19 cellular contexts compared by ENCODE assay signal in the genomic region with DNA sequence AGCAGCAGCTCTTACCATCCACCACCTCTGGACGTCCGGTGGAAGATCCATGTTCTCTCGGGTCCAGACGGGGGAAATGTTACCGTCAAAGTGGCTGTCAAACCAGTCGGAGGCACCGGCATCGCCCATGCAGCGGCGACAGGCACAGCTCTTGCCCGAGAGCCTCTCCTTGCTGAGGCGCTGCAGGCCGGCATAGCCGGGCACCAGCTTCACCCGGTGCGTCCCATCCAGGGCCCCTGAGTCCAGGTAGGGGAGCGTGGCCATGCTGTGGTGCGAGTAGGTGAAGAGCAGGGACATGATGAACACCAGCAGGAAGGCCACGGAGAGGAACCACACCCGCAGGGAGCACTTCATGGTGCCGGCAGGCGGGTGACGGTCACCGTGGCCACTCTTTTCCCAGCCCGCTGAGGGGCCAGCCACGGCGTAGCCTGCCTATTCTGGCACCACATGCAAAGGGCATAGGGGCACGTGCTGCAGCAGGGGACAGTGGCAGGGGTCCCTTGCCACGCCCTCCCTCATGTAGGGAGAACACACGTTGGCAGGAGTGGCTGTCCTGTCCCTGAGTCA. TPM values are rescaled to one million over a fixed set of nuclear protein-coding genes. Genes with fewer than 3 reads are reported as not detected.
DNase-seq lines count a peak whose midpoint lies in the region; ATAC-seq, FAIRE-seq and TF ChIP-seq lines count a peak whose summit lies in the region.
"Had no signal": no experiment of that assay in that cellular context is flagged by ENCODE, and none has a peak within 500 bp of the region (broad histone marks: within the 10 kb centered on the region; RNA-seq: fewer than 3 reads in every experiment).

No MANE protein-coding gene starts in this region.

- ATAC-seq in GM23338 = no peak
- no peak for ATAC-seq in HCT116
- ATAC-seq in GM12878 = no peak
- ATAC-seq in HG03342 (IDR thresholded peaks at IDR 0.05; ENCODE audit: unreplicated experiment) = no peak
- no peak for ATAC-seq in omental fat pad (ENCODE audit: low FRiP score)
- ATAC-seq in body of pancreas = no peak
- ATAC-seq: CD8-positive, alpha-beta T cell had no signal

- RAD21 ChIA-PET in HCT116 (lab: Charles Lee; ENCODE audit: low non-redundant PET in 1 of 2, low total read pairs in 2 of 2, uncharacterized antibody in 2 of 2, unreplicated experiment in 2 of 2) = no interaction called here
- RAD21 ChIA-PET in GM12878 (lab: Charles Lee; ENCODE audit: unreplicated experiment) = interaction anchor here (2.2 kb wide), 1 partner anchor 35 kb away, joined by 7 read pairs; no protein-coding TSS in a partner anchor

- H3K9me3 Mint-ChIP-seq in GM23338 = no peaks in the 10 kb centered on the region
- H3K9me3 Mint-ChIP-seq: CD8-positive, alpha-beta T cell; H9 had no signal

- CTCF ChIA-PET in HCT116 (lab: Charles Lee) = no interaction called here
- CTCF ChIA-PET in GM12878 (lab: Yijun Ruan, JAX) = interaction anchor here (0.9 to 1.5 kb wide), 2 partner anchors 15 to 39 kb away, joined by 3 read pairs; no protein-coding TSS in a partner anchor

- BruUV-seq in HCT116 (replicated peaks; lab: Mats Ljungman, UMichigan) = TSS peak; percentile 71
- no TSS peak for BruUV-seq in GM12878 (replicated peaks; lab: Mats Ljungman, UMichigan)

- peaks cover 9% of the 10 kb centered on the region for H4K20me1 ChIP-seq in GM23338 (replicated peaks; ENCODE audit: insufficient read depth)
- no peaks in the 10 kb centered on the region for H4K20me1 ChIP-seq in HCT116 (ENCODE audit: insufficient read depth)
- no peaks in the 10 kb centered on the region for H4K20me1 ChIP-seq in GM12878 (ENCODE audit: control insufficient read depth, insufficient read depth)
- H4K20me1 ChIP-seq in osteoblast (ENCODE audit: insufficient read depth, low read length) = peaks cover 14% of the 10 kb centered on the region

- peaks cover 5% of the 10 kb centered on the region for H3K27me3 Mint-ChIP-seq in GM23338 (ENCODE audit: insufficient read depth, low read depth, poor library complexity)
- H3K27me3 Mint-ChIP-seq: B cell had no signal

- H3K27ac ChIP-seq in GM23338 (ENCODE audit: low read depth) (0 out of 2 replicates have a peak overlapping the region, but pooled peaks have one; percentile 45), HCT116 (ENCODE audit: low read depth, low read length) (no peak overlapping the region), GM12878 (ENCODE audit: control insufficient read depth, insufficient read depth) (no peak overlapping the region), osteoblast (ENCODE audit: low read depth, low read length) (no peak overlapping the region), body of pancreas (no peak overlapping the region)
- H3K27ac ChIP-seq: BLaER1 treated with 17β-estradiol and CSF1 and Interleukin-3, amounts not matched to agents 10 nM and 100 nM; KMS-11 had no signal

- no peaks in the 10 kb centered on the region for H3K4me1 ChIP-seq in GM23338 (ENCODE audit: insufficient read depth)
- H3K4me1 ChIP-seq in HCT116 (ENCODE audit: control insufficient read depth in 1 of 2, insufficient read depth in 2 of 2, low read length in 2 of 2) = peaks cover 0 to 7% of the 10 kb centered on the region in 2 experiments; a peak in 3 of 4 replicates
- H3K4me1 ChIP-seq in GM12878 (ENCODE audit: control insufficient read depth, insufficient read depth, low read length) = no peaks in the 10 kb centered on the region; the same call in 1 of the 2 replicates
- no peaks in the 10 kb centered on the region for H3K4me1 ChIP-seq in osteoblast (ENCODE audit: insufficient read depth, low read length)
- no peaks in the 10 kb centered on the region for H3K4me1 ChIP-seq in body of pancreas

- peaks cover 4% of the 10 kb centered on the region; the same call in 1 of the 2 replicates for H3K36me3 ChIP-seq in GM23338 (ENCODE audit: insufficient read depth)
- no peaks in the 10 kb centered on the region for H3K36me3 ChIP-seq in HCT116 (ENCODE audit: control insufficient read depth in 1 of 2, insufficient read depth in 2 of 2, low read length in 2 of 2)
- peaks cover 38 to 50% of the 10 kb centered on the region in 2 experiments for H3K36me3 ChIP-seq in GM12878 (ENCODE audit: control insufficient read depth in 2 of 2, insufficient read depth in 2 of 2, low read length in 1 of 2)
- peaks cover 15% of the 10 kb centered on the region for H3K36me3 ChIP-seq in osteoblast (ENCODE audit: insufficient read depth, low read length)
- no peaks in the 10 kb centered on the region for H3K36me3 ChIP-seq in body of pancreas (replicated peaks in 1 of 2; ENCODE audit: insufficient read depth in 1 of 2, low read depth in 2 of 2)

- H3K9me2 ChIP-seq in GM23338 (ENCODE audit: insufficient read depth) = no peaks in the 10 kb centered on the region
- no peaks in the 10 kb centered on the region for H3K9me2 ChIP-seq in HCT116 (ENCODE audit: insufficient read depth)

- peaks cover 4% of the 10 kb centered on the region for H3F3A ChIP-seq in GM23338 (replicated peaks; ENCODE audit: low read depth)

- in situ Hi-C loops in GM12878 (cut with MboI) = no loop called here

- H3K27ac Mint-ChIP-seq in GM23338 = no peak overlapping the region
- H3K27ac Mint-ChIP-seq: B cell; CD8-positive, alpha-beta T cell; H9 had no signal

- H2AFZ ChIP-seq in GM23338 = no peak overlapping the region
- H2AFZ ChIP-seq in HCT116 (ENCODE audit: low read depth, low read length, poor library complexity, severe bottlenecking) = no peak overlapping the region
- no peak overlapping the region for H2AFZ ChIP-seq in GM12878 (ENCODE audit: control insufficient read depth, low read depth, low read length)
- no peak overlapping the region for H2AFZ ChIP-seq in osteoblast (ENCODE audit: low read length)

- no peak for FAIRE-seq in GM12878 (lab: Jason Lieb, UNC)
- FAIRE-seq: GM12891, GM19239, HTR-8/SVneo had no signal

- H3K4me2 ChIP-seq in GM23338 (no peak overlapping the region), HCT116 (ENCODE audit: low read length) (no peak overlapping the region), GM12878 (ENCODE audit: control insufficient read depth, insufficient read depth) (no peak overlapping the region), osteoblast (ENCODE audit: insufficient read depth, low read length) (no peak overlapping the region)
- H3K4me2 ChIP-seq: BLaER1 treated with 17β-estradiol and CSF1 and Interleukin-3, amounts not matched to agents 10 nM and 100 nM; KMS-11 had no signal

- DNase-seq in GM23338 (ENCODE audit: low spot score) (no peak), HCT116 (ENCODE audit: low read depth, low spot score) (no peak), GM12878 (ENCODE audit: low read depth, low spot score) (no peak), osteoblast (ENCODE audit: insufficient read length, low spot score, missing footprints) (peak; percentile 47), omental fat pad (ENCODE audit: low spot score) (no peak), body of pancreas (no peak)
- DNase-seq: Calu3; CD8-positive, alpha-beta T cell; DND-41; EL; GOT3; H9 had no signal

- H3K4me1 Mint-ChIP-seq in GM23338 = peaks cover 14% of the 10 kb centered on the region

- H3K79me2 ChIP-seq in GM23338 (replicated peaks; ENCODE audit: insufficient read depth) = peaks cover 5% of the 10 kb centered on the region; the same call in 1 of the 2 replicates
- H3K79me2 ChIP-seq in HCT116 (ENCODE audit: insufficient read depth, low read length) = no peaks in the 10 kb centered on the region
- H3K79me2 ChIP-seq in GM12878 (ENCODE audit: control insufficient read depth, insufficient read depth, low read length) = peaks cover 22% of the 10 kb centered on the region
- H3K79me2 ChIP-seq in osteoblast (ENCODE audit: insufficient read depth, low read length) = peaks cover 18% of the 10 kb centered on the region

- intact Hi-C loops in HCT116 (cut with micrococcal nuclease) (no loop called here), GM12878 (cut with micrococcal nuclease; ENCODE audit: unreplicated experiment) (no loop called here), body of pancreas (cut with DNase I) (loop anchor here (10.0 kb wide), 1 partner anchor 257 kb away; no protein-coding TSS in a partner anchor)

- TF ChIP-seq RAD21 in HCT116 (IDR thresholded peaks at IDR 0.05; ENCODE audit: low read depth) = no peak
- TF ChIP-seq RAD21 in GM12878 (IDR thresholded peaks at IDR 0.05; ENCODE audit: insufficient read depth, low read depth, low read length) = no peak

- POLR2A ChIA-PET in HCT116 (lab: Charles Lee) (no interaction called here), GM12878 (lab: Charles Lee) (interaction anchor here (0.5 kb wide), 1 partner anchor 38 kb away, joined by 5 read pairs; no protein-coding TSS in a partner anchor)

- no peak for TF ChIP-seq CTCF in GM23338 (conservative IDR thresholded peaks at IDR 0.05; ENCODE audit: low read depth in 2 of 2)
- TF ChIP-seq CTCF in HCT116 (IDR thresholded peaks at IDR 0.05 in 2 of 3, conservative IDR thresholded peaks at IDR 0.05 in 1 of 3; ENCODE audit: borderline replicate concordance in 1 of 3, insufficient read depth in 1 of 3, low read depth in 2 of 3, low read length in 2 of 3) = no peak
- no peak for TF ChIP-seq CTCF in GM12878 (IDR thresholded peaks at IDR 0.05 in 2 of 3, conservative IDR thresholded peaks at IDR 0.05 in 1 of 3; ENCODE audit: control insufficient read depth in 2 of 3, extremely low read depth in 1 of 3, insufficient read depth in 1 of 3, low read depth in 3 of 3, low read length in 3 of 3)
- TF ChIP-seq CTCF in osteoblast (IDR thresholded peaks at IDR 0.05; ENCODE audit: extremely low read depth, low read depth, low read length) = no peak
- TF ChIP-seq CTCF in omental fat pad (IDR thresholded peaks at IDR 0.05) = no peak
- no peak for TF ChIP-seq CTCF in body of pancreas (IDR thresholded peaks at IDR 0.05)

- H3K27me3 ChIP-seq in GM23338 (ENCODE audit: insufficient read depth) (no peaks in the 10 kb centered on the region), HCT116 (ENCODE audit: insufficient read depth, low read length) (no peaks in the 10 kb centered on the region), GM12878 (replicated peaks in 1 of 2; ENCODE audit: control insufficient read depth in 2 of 2, insufficient read depth in 2 of 2, low read length in 1 of 2) (no peaks in the 10 kb centered on the region), osteoblast (ENCODE audit: insufficient read depth, low read length) (no peaks in the 10 kb centered on the region), body of pancreas (no peaks in the 10 kb centered on the region)

- TF ChIP-seq POLR2A in HCT116 (IDR thresholded peaks at IDR 0.05; ENCODE audit: borderline replicate concordance, extremely low read depth, insufficient read depth, insufficient read length) = no peak
- peak; percentile 37 for TF ChIP-seq POLR2A in GM12878 (IDR thresholded peaks at IDR 0.05; ENCODE audit: low read depth, low read length)
- no peak for TF ChIP-seq POLR2A in body of pancreas (IDR thresholded peaks at IDR 0.05)

- H3K4me3 Mint-ChIP-seq in GM23338 = no peak overlapping the region
- H3K4me3 Mint-ChIP-seq: B cell; CD8-positive, alpha-beta T cell; H9 had no signal

- H3K9ac ChIP-seq in HCT116 (ENCODE audit: low read length) (no peak overlapping the region), GM12878 (ENCODE audit: control insufficient read depth, insufficient read depth, low read length) (no peak overlapping the region)
- H3K9ac ChIP-seq: KMS-11 had no signal

- H3K9me3 ChIP-seq in HCT116 (ENCODE audit: control insufficient read depth in 1 of 2, insufficient read depth in 1 of 2, low read depth in 1 of 2, low read length in 2 of 2) (no peaks in the 10 kb centered on the region), GM12878 (replicated peaks; ENCODE audit: control insufficient read depth, insufficient read depth, low read length) (no peaks in the 10 kb centered on the region), osteoblast (ENCODE audit: low read depth, low read length) (no peaks in the 10 kb centered on the region), body of pancreas (no peaks in the 10 kb centered on the region)
- H3K9me3 ChIP-seq: BLaER1 treated with 17β-estradiol and CSF1 and Interleukin-3, amounts not matched to agents 10 nM and 100 nM had no signal

- WGBS in GM12878 (ENCODE audit: insufficient coverage, insufficient replicate concordance, low lambda C conversion rate, missing lambda C conversion rate) = 95% methylated on average over 30 of the region's 30 CpGs
- WGBS in body of pancreas, 2 donors = 92 to 93% methylated on average over 20 to 30 of the region's 30 CpGs

- H3K4me3 ChIP-seq in GM23338 (no peak overlapping the region), HCT116 (replicated peaks in 1 of 2; ENCODE audit: low read depth in 1 of 2, low read length in 2 of 2) (no peak overlapping the region), GM12878 (no peak overlapping the region), osteoblast (ENCODE audit: insufficient read depth, low read length) (no peak overlapping the region), body of pancreas (no peak overlapping the region)
- H3K4me3 ChIP-seq: BLaER1 treated with 17β-estradiol and CSF1 and Interleukin-3, amounts not matched to agents 10 nM and 100 nM had no signal

- no peak for TF ChIP-seq EP300 in GM12878 (IDR thresholded peaks at IDR 0.05; ENCODE audit: borderline replicate concordance in 1 of 2, control insufficient read depth in 1 of 2, low read depth in 2 of 2, low read length in 2 of 2)

- H3K36me3 Mint-ChIP-seq in GM23338 (ENCODE audit: low read depth) = peaks cover 3% of the 10 kb centered on the region; the same call in 1 of the 3 replicates

- SMC1A ChIA-PET in GM12878 (lab: Charles Lee; ENCODE audit: uncharacterized antibody, unreplicated experiment) = no interaction called here

RNA-seq across cellular contexts. Expression of gene ST3GAL2, which starts 40.6 kb away (rescaled TPM):
- 36.8 and 39.8 TPM in 2 replicates for total RNA-seq in GM23338 (2014; rRNA removed; shearing (Covaris generic))
- polyA plus RNA-seq in GM23338 (2016; fragmentation: Nextera tagmentation; extraction: Ambion mirVana) (12.1 and 12.3 TPM in 2 replicates), GM12878 (2011; rRNA removed) (20.7 and 29.7 TPM in 2 replicates), GM12878 (2014; fragmentation: Illumina TruSeq; extraction: Trizol) (4.9 and 15.5 TPM in 2 replicates), GM12878 (2014; fragmentation: Nextera tagmentation; extraction: Ambion mirVana) (1 to 10 TPM in 1 of 2 experiments, under 1 TPM in 1; 0.95 to 1.4 TPM), GM12878 (2014; rRNA removed) (39.5 and 49.8 TPM in 2 replicates), GM12878 (2016; fragmentation: Nextera tagmentation; extraction: Ambion mirVana) (10 to 100 TPM; 10.5 to 23.4 TPM)
- total RNA-seq in HCT116 (2021; ENCODE audit: unreplicated experiment) (9.5 TPM), GM12878 (2014; rRNA removed) (40.2 and 43.7 TPM in 2 replicates), GM12878 (2014; rRNA removed; fragmentation: Illumina TruSeq; extraction: Trizol) (22.7 and 28.4 TPM in 2 replicates), GM12878 (2021) (61.7 and 66.7 TPM in 2 replicates), osteoblast (22.4 and 22.7 TPM in 2 replicates), omental fat pad (10 to 100 TPM in 3 of 4 donors, 1 to 10 TPM in 1; 9.6 to 31.7 (median 17.8) TPM), body of pancreas (10 to 100 TPM in 1 of 2 donors, 1 to 10 TPM in 1; 9.1 to 11.2 TPM)
- polyA plus RNA-seq in HCT116 (2012) = 4.0 and 6.3 TPM in 2 replicates
- total RNA-seq in GM12878 (2013; cell fraction: nucleolus; rRNA removed) = 143 and 167 TPM in 2 replicates
- polyA plus RNA-seq in GM12878 (2011; ENCODE audit: low read depth) = 8.7 TPM
- polyA plus RNA-seq in GM12878 (2011; cell fraction: cytosol; rRNA removed) = 35.3 and 44.9 TPM in 2 replicates
- 23.2 and 29.6 TPM in 2 replicates for polyA plus RNA-seq in GM12878 (2011; cell fraction: nucleus; rRNA removed)
- polyA plus RNA-seq in GM12878 (2012) = 35.0 and 38.4 TPM in 2 replicates
- polyA minus RNA-seq in GM12878 (2011; rRNA and poly(A)+ RNA removed) = 68.2 and 127 TPM in 2 replicates
- polyA minus RNA-seq in GM12878 (2011; cell fraction: cytosol; rRNA and poly(A)+ RNA removed) = 39.0 and 49.5 TPM in 2 replicates
- 38.8 and 58.4 TPM in 2 replicates for polyA minus RNA-seq in GM12878 (2011; cell fraction: nucleus; rRNA and poly(A)+ RNA removed)

RNA-seq across cellular contexts. Expression of gene DDX19A, which starts 51.6 kb away (rescaled TPM):
- 58.0 and 67.3 TPM in 2 replicates for total RNA-seq in GM23338 (2014; rRNA removed; shearing (Covaris generic))
- polyA plus RNA-seq in GM23338 (2016; fragmentation: Nextera tagmentation; extraction: Ambion mirVana) = 22.2 and 24.1 TPM in 2 replicates
- total RNA-seq in HCT116 (2021; ENCODE audit: unreplicated experiment) = 43.4 TPM
- 19.5 and 22.5 TPM in 2 replicates for polyA plus RNA-seq in HCT116 (2012)
- total RNA-seq in GM12878 (2013; cell fraction: nucleolus; rRNA removed) = 77.6 and 80.3 TPM in 2 replicates
- 41.9 and 42.0 TPM in 2 replicates for total RNA-seq in GM12878 (2014; rRNA removed)
- 38.6 and 42.5 TPM in 2 replicates for total RNA-seq in GM12878 (2014; rRNA removed; fragmentation: Illumina TruSeq; extraction: Trizol)
- total RNA-seq in GM12878 (2021) = 32.1 and 33.9 TPM in 2 replicates
- 17.5 TPM for polyA plus RNA-seq in GM12878 (2011; ENCODE audit: low read depth)
- 31.8 and 38.0 TPM in 2 replicates for polyA plus RNA-seq in GM12878 (2011; rRNA removed)
- 36.8 and 41.9 TPM in 2 replicates for polyA plus RNA-seq in GM12878 (2011; cell fraction: cytosol; rRNA removed)
- polyA plus RNA-seq in GM12878 (2011; cell fraction: nucleus; rRNA removed) = 21.1 and 30.9 TPM in 2 replicates
- polyA plus RNA-seq in GM12878 (2012) = 19.7 and 21.0 TPM in 2 replicates
- polyA plus RNA-seq in GM12878 (2014; fragmentation: Illumina TruSeq; extraction: Trizol) = 40.3 and 50.6 TPM in 2 replicates
- 10 to 100 TPM; 19.5 to 20.7 TPM for polyA plus RNA-seq in GM12878 (2014; fragmentation: Nextera tagmentation; extraction: Ambion mirVana)
- 44.1 and 46.3 TPM in 2 replicates for polyA plus RNA-seq in GM12878 (2014; rRNA removed)
- polyA plus RNA-seq in GM12878 (2016; fragmentation: Nextera tagmentation; extraction: Ambion mirVana) = 10 to 100 TPM; 51.9 to 56.9 TPM
- polyA minus RNA-seq in GM12878 (2011; rRNA and poly(A)+ RNA removed) = 43.8 and 49.0 TPM in 2 replicates
- polyA minus RNA-seq in GM12878 (2011; cell fraction: cytosol; rRNA and poly(A)+ RNA removed) = 13.7 and 14.6 TPM in 2 replicates
- polyA minus RNA-seq in GM12878 (2011; cell fraction: nucleus; rRNA and poly(A)+ RNA removed) = 17.8 and 27.5 TPM in 2 replicates
- total RNA-seq in osteoblast = 35.4 and 43.1 TPM in 2 replicates
- 10 to 100 TPM; 41.1 to 54.3 (median 51.5) TPM for total RNA-seq in omental fat pad
- 10 to 100 TPM; 18.1 to 24.1 TPM for total RNA-seq in body of pancreas

RNA-seq across cellular contexts. Expression of gene FCSK, which starts 56.1 kb away (rescaled TPM):
- total RNA-seq in GM23338 (2014; rRNA removed; shearing (Covaris generic)) = 4.0 and 8.0 TPM in 2 replicates
- polyA plus RNA-seq in GM23338 (2016; fragmentation: Nextera tagmentation; extraction: Ambion mirVana) (1.5 and 2.3 TPM in 2 replicates), GM12878 (2011; rRNA removed) (5.1 and 9.5 TPM in 2 replicates), GM12878 (2014; fragmentation: Illumina TruSeq; extraction: Trizol) (2.8 and 6.2 TPM in 2 replicates), GM12878 (2014; fragmentation: Nextera tagmentation; extraction: Ambion mirVana) (1 to 10 TPM in 1 of 2 experiments, under 1 TPM in 1; 0.60 to 1.5 TPM), GM12878 (2014; rRNA removed) (13.6 and 15.7 TPM in 2 replicates), GM12878 (2016; fragmentation: Nextera tagmentation; extraction: Ambion mirVana) (1 to 10 TPM; 5.8 to 8.5 TPM)
- total RNA-seq in HCT116 (2021; ENCODE audit: unreplicated experiment) (17.1 TPM), GM12878 (2014; rRNA removed) (12.9 and 13.5 TPM in 2 replicates), GM12878 (2014; rRNA removed; fragmentation: Illumina TruSeq; extraction: Trizol) (5.0 and 5.4 TPM in 2 replicates), GM12878 (2021) (17.6 and 18.7 TPM in 2 replicates), osteoblast (10.3 and 11.9 TPM in 2 replicates), omental fat pad (10 to 100 TPM in 3 of 4 donors, 1 to 10 TPM in 1; 7.3 to 17.3 (median 12.8) TPM), body of pancreas (10 to 100 TPM; 15.0 to 28.3 TPM)
- polyA plus RNA-seq in HCT116 (2012) = 11.9 and 12.5 TPM in 2 replicates
- 54.6 and 60.5 TPM in 2 replicates for total RNA-seq in GM12878 (2013; cell fraction: nucleolus; rRNA removed)
- 6.8 TPM for polyA plus RNA-seq in GM12878 (2011; ENCODE audit: low read depth)
- polyA plus RNA-seq in GM12878 (2011; cell fraction: cytosol; rRNA removed) = 9.9 and 11.6 TPM in 2 replicates
- polyA plus RNA-seq in GM12878 (2011; cell fraction: nucleus; rRNA removed) = 60.0 and 67.4 TPM in 2 replicates
- polyA plus RNA-seq in GM12878 (2012) = 8.0 and 8.3 TPM in 2 replicates
- polyA minus RNA-seq in GM12878 (2011; rRNA and poly(A)+ RNA removed) = 5.4 and 12.7 TPM in 2 replicates
- 4.7 and 6.3 TPM in 2 replicates for polyA minus RNA-seq in GM12878 (2011; cell fraction: cytosol; rRNA and poly(A)+ RNA removed)
- 12.7 and 17.6 TPM in 2 replicates for polyA minus RNA-seq in GM12878 (2011; cell fraction: nucleus; rRNA and poly(A)+ RNA removed)
